ENCODE assay signal across 27 cellular contexts in genomic region chr4:33126002-33126401, GRCh38.
"Had no signal": no experiment of that assay in that cellular context is flagged by ENCODE, and none has a peak within 500 bp of the region (broad histone marks: within the 10 kb centered on the region; RNA-seq: fewer than 3 reads in every experiment).

No MANE protein-coding gene starts in this region.

- H3K4me3 Mint-ChIP-seq: dendritic cell treated with granulocyte-macrophage colony-stimulating factor and Interleukin-4, amounts not matched to agents 40 ng/mL and 50 ng/mL, for 4 days; effector memory CD8-positive, alpha-beta T cell; endodermal cell; mesothelial cell of epicardium had no signal

- H3K27me3 Mint-ChIP-seq: dendritic cell treated with granulocyte-macrophage colony-stimulating factor and Interleukin-4, amounts not matched to agents 40 ng/mL and 50 ng/mL, for 4 days; effector memory CD8-positive, alpha-beta T cell had no signal

- H3K4me1 ChIP-seq: esophagus squamous epithelium, gastrocnemius medialis, heart right ventricle, left lung, lower lobe of right lung had no signal

- H3K4me3 ChIP-seq: coronary artery, esophagus squamous epithelium, gastrocnemius medialis, heart right ventricle, left lung, lower lobe of right lung, mucosa of descending colon had no signal

- H3K27me3 ChIP-seq: esophagus squamous epithelium, gastrocnemius medialis, heart right ventricle, left lung had no signal

- ATAC-seq: effector memory CD8-positive, alpha-beta T cell; esophagus mucosa; gastrocnemius medialis; heart right ventricle; left cardiac atrium; left lung; left ventricle myocardium superior; lower lobe of right lung; mucosa of descending colon had no signal

- H3K27ac ChIP-seq: coronary artery, epithelial cell of prostate, esophagus squamous epithelium, gastrocnemius medialis, heart right ventricle, left lung, lower lobe of right lung had no signal

- H3K27ac Mint-ChIP-seq: dendritic cell treated with granulocyte-macrophage colony-stimulating factor and Interleukin-4, amounts not matched to agents 40 ng/mL and 50 ng/mL, for 4 days; effector memory CD8-positive, alpha-beta T cell; endodermal cell; mesothelial cell of epicardium had no signal

- H3K36me3 Mint-ChIP-seq: mesothelial cell of epicardium had no signal

- DNase-seq: effector CD8-positive, alpha-beta T cell; effector memory CD8-positive, alpha-beta T cell; endodermal cell; erythroblast; esophagus squamous epithelium; foreskin fibroblast; foreskin melanocyte; gastrocnemius medialis; glutamatergic neuron; head of caudate nucleus; heart right ventricle; hippocampal formation; left cardiac atrium; left lung; left ventricle myocardium superior; lower lobe of right lung; mesenchymal stem cell; mucosa of descending colon had no signal

- FAIRE-seq: colon, endometrium, islet of Langerhans, keratinocyte had no signal

- H3K9me3 Mint-ChIP-seq: dendritic cell treated with granulocyte-macrophage colony-stimulating factor and Interleukin-4, amounts not matched to agents 40 ng/mL and 50 ng/mL, for 4 days; endodermal cell had no signal

- H3K4me1 Mint-ChIP-seq: endodermal cell had no signal

- H3K9me3 ChIP-seq: esophagus squamous epithelium, gastrocnemius medialis, left lung, lower lobe of right lung had no signal

- H3K36me3 ChIP-seq: esophagus squamous epithelium, gastrocnemius medialis, heart right ventricle, left lung, lower lobe of right lung had no signal
